In genomic region chrX:41923257-41923924, GRCh38 we compare ENCODE assay signal across 8 cellular contexts. TPM values are rescaled to one million over a fixed set of nuclear protein-coding genes. Genes with fewer than 3 reads are reported as not detected.
DNase-seq lines count a peak whose midpoint lies in the region; ATAC-seq lines count a peak whose summit lies in the region.

A gene with protein sequence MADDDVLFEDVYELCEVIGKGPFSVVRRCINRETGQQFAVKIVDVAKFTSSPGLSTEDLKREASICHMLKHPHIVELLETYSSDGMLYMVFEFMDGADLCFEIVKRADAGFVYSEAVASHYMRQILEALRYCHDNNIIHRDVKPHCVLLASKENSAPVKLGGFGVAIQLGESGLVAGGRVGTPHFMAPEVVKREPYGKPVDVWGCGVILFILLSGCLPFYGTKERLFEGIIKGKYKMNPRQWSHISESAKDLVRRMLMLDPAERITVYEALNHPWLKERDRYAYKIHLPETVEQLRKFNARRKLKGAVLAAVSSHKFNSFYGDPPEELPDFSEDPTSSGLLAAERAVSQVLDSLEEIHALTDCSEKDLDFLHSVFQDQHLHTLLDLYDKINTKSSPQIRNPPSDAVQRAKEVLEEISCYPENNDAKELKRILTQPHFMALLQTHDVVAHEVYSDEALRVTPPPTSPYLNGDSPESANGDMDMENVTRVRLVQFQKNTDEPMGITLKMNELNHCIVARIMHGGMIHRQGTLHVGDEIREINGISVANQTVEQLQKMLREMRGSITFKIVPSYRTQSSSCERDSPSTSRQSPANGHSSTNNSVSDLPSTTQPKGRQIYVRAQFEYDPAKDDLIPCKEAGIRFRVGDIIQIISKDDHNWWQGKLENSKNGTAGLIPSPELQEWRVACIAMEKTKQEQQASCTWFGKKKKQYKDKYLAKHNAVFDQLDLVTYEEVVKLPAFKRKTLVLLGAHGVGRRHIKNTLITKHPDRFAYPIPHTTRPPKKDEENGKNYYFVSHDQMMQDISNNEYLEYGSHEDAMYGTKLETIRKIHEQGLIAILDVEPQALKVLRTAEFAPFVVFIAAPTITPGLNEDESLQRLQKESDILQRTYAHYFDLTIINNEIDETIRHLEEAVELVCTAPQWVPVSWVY (minus strand): TSS chrX:41923554. CDS start chrX:41922988, 566 bp downstream.

- peak; percentile 95 for DNase-seq in Ammon's horn (ENCODE audit: low spot score)
- peak; percentile 36 for DNase-seq in GM19240 (ENCODE audit: insufficient read length, low spot score)
- peak; percentile 67 for DNase-seq in NCI-H510A treated with DMSO at 0.1 percent for 48 hours (lab: John Stamatoyannopoulos, UW)
- DNase-seq in activated CD4-positive, alpha-beta T cell treated with anti-CD3 and anti-CD28 coated beads for 24 hours (ENCODE audit: low read depth in 2 of 2): peak; percentile 76 to 82
- peak; percentile 88 for DNase-seq in cerebellum (ENCODE audit: low spot score)
- DNase-seq in kidney glomerular epithelial cell (lab: John Stamatoyannopoulos, UW): peak; percentile 68
- DNase-seq in stimulated activated CD4-positive, alpha-beta T cell treated with anti-CD3 and anti-CD28 coated beads, Interleukin-15, amount 100 ng/mL, for 24 hours: peak; percentile 91

- ATAC-seq in HG03442 (IDR thresholded peaks at IDR 0.05; ENCODE audit: unreplicated experiment): peak; percentile 79

RNA-seq across cellular contexts. Expression of the gene that starts here (rescaled TPM):
- 108 TPM for total RNA-seq in cerebellum

Comparison
In these comparisons a context has a peak if more than half of its experiments do, and no peak if none do; other contexts are left out.
1. Peak in every context shown above with its lines: DNase-seq and ATAC-seq.
2. DNase-seq: peak in every context shown above with its lines; median percentile 95 in Ammon's horn; 91 in stimulated activated CD4-positive, alpha-beta T cell treated with anti-CD3 and anti-CD28 coated beads, Interleukin-15, amount 100 ng/mL, for 24 hours; 88 in cerebellum; 79 in activated CD4-positive, alpha-beta T cell treated with anti-CD3 and anti-CD28 coated beads for 24 hours; 68 in kidney glomerular epithelial cell; 67 in NCI-H510A treated with DMSO at 0.1 percent for 48 hours; 36 in GM19240.